In genomic region chr20:2521369-2522305, GRCh38 we compare ENCODE assay signal across 8 cellular contexts. TPM values are rescaled to one million over a fixed set of nuclear protein-coding genes. Genes with fewer than 3 reads are reported as not detected.
DNase-seq lines count a peak whose midpoint lies in the region; ATAC-seq and TF ChIP-seq lines count a peak whose summit lies in the region.

No MANE protein-coding gene starts in this region.

- peaks cover 4 to 18% of the 10 kb centered on the region in 2 donors for H3K4me1 ChIP-seq in thoracic aorta (ENCODE audit: control insufficient read depth in 1 of 2, low read depth in 2 of 2)

- H3K9me3 ChIP-seq in thoracic aorta = no peaks in the 10 kb centered on the region

- H3K36me3 ChIP-seq in thoracic aorta = no peaks in the 10 kb centered on the region

- no peak overlapping the region for H3K27ac ChIP-seq in thoracic aorta

- H3K27me3 ChIP-seq in thoracic aorta (replicated peaks; ENCODE audit: insufficient read depth) = no peaks in the 10 kb centered on the region

- H3K4me3 ChIP-seq in WI38 (ENCODE audit: low read depth, low read length) (no peak overlapping the region), choroid plexus epithelial cell (ENCODE audit: low read depth, low read length) (no peak overlapping the region), thoracic aorta (no peak overlapping the region)

- no peak for ATAC-seq in thoracic aorta (ENCODE audit: insufficient number of reproducible peaks, low FRiP score, low read depth)
- ATAC-seq in HG02610 (IDR thresholded peaks at IDR 0.05; ENCODE audit: unreplicated experiment) = no peak

- peak; percentile 42 for DNase-seq in EL
- peak; percentile 29 for DNase-seq in LHCN-M2 (ENCODE audit: low read depth)
- peak; percentile 66 for DNase-seq in choroid plexus epithelial cell (ENCODE audit: low read depth)
- DNase-seq in medulla oblongata (ENCODE audit: extremely low spot score) = peak; percentile 44
- no peak for DNase-seq in thoracic aorta (ENCODE audit: low spot score)
- DNase-seq in NCI-H187 treated with DMSO at 0.1 percent for 48 hours (lab: John Stamatoyannopoulos, UW) = no peak

- TF ChIP-seq CTCF in WI38 (IDR thresholded peaks at IDR 0.05; ENCODE audit: low read depth, low read length) = peak; percentile 85
- TF ChIP-seq CTCF in choroid plexus epithelial cell (conservative IDR thresholded peaks at IDR 0.05; ENCODE audit: low read depth, low read length) = peak; percentile 96
- TF ChIP-seq CTCF in thoracic aorta (IDR thresholded peaks at IDR 0.05) = peak; percentile 74

RNA-seq across cellular contexts. Expression of gene ZNF343, which starts 12.9 kb away (rescaled TPM):
- total RNA-seq in LHCN-M2 (2014; rRNA removed) (10.3 and 10.6 TPM in 2 replicates), thoracic aorta (10 to 100 TPM in 1 of 2 donors, 1 to 10 TPM in 1; 9.3 to 16.9 TPM)
- polyA plus RNA-seq in LHCN-M2 (2012) = 4.3 TPM

RNA-seq across cellular contexts. Expression of gene TMC2, which starts 14.7 kb away (rescaled TPM):
- not detected in 2 replicates for total RNA-seq in LHCN-M2 (2014; rRNA removed)
- polyA plus RNA-seq in LHCN-M2 (2012) = not detected
- total RNA-seq in thoracic aorta = not detected

RNA-seq across cellular contexts. Expression of gene SNRPB, which starts 51.0 kb away (rescaled TPM):
- 462 and 534 TPM in 2 replicates for total RNA-seq in LHCN-M2 (2014; rRNA removed)
- 181 TPM for polyA plus RNA-seq in LHCN-M2 (2012)
- 100 to 1,000 TPM; 107 to 153 TPM for total RNA-seq in thoracic aorta

Comparison
In these comparisons a context has a peak if more than half of its experiments do, and no peak if none do; other contexts are left out.
1. DNase-seq: peak in EL (single experiment), LHCN-M2 (single experiment), choroid plexus epithelial cell (single experiment) and medulla oblongata (single experiment); none in thoracic aorta (single experiment) and NCI-H187 treated with DMSO at 0.1 percent for 48 hours (single experiment).
2. Peak in every context shown above with its lines, with median percentiles within 50 percentile points of each other: CTCF ChIP-seq.